Comparison of ENCODE assay signal across 11 cellular contexts in genomic region chr2:66445781-66446177, GRCh38. TPM values are rescaled to one million over a fixed set of nuclear protein-coding genes. Genes with fewer than 3 reads are reported as not detected.
DNase-seq lines count a peak whose midpoint lies in the region; ATAC-seq, FAIRE-seq and TF ChIP-seq lines count a peak whose summit lies in the region.
"Had no signal": no experiment of that assay in that cellular context is flagged by ENCODE, and none has a peak within 500 bp of the region (broad histone marks: within the 10 kb centered on the region; RNA-seq: fewer than 3 reads in every experiment).

No MANE protein-coding gene starts in this region.

- in situ Hi-C loops in astrocyte of the cerebellum (cut with HindIII; ENCODE audit: low sequenced_read_pairs), result loop anchor here (5.0 to 25.0 kb wide), 7 partner anchors 112 to 1592 kb away; no protein-coding TSS in a partner anchor

- H3K36me3 ChIP-seq in right atrium auricular region, result no peaks in the 10 kb centered on the region
- peaks cover 0 to 7% (median 0%) of the 10 kb centered on the region in 3 donors for H3K36me3 ChIP-seq in pancreas

- peak; percentile 46 for TF ChIP-seq CTCF in astrocyte of the cerebellum (IDR thresholded peaks at IDR 0.05; ENCODE audit: low read depth, low read length, missing control alignments)
- peak in 1 of 2 donors; percentile 12 for TF ChIP-seq CTCF in right atrium auricular region (IDR thresholded peaks at IDR 0.05)
- TF ChIP-seq CTCF in pancreas (IDR thresholded peaks at IDR 0.05), result no peak

- H3K27me3 ChIP-seq in right atrium auricular region (no peaks in the 10 kb centered on the region), pancreas (no peaks in the 10 kb centered on the region)

- no peak for FAIRE-seq in pancreas (lab: Jason Lieb, UNC)
- FAIRE-seq: islet of Langerhans had no signal

- H3K4me1 ChIP-seq in right atrium auricular region, result peaks cover 0 to 22% of the 10 kb centered on the region in 2 donors
- H3K4me1 ChIP-seq in pancreas, result peaks cover 19 to 28% (median 28%) of the 10 kb centered on the region in 3 donors

- H3K4me3 ChIP-seq in astrocyte of the cerebellum (ENCODE audit: low read depth, low read length) (peak overlapping the region; percentile 70), right atrium auricular region (peak overlapping the region; percentile 35 to 44), pancreas (peak overlapping the region; percentile 29 to 74 (median 54))

- H3K27ac ChIP-seq in right atrium auricular region (peak overlapping the region; percentile 76 to 87), pancreas (peak overlapping the region; percentile 75 to 99 (median 92))
- H3K27ac ChIP-seq: C4-2B had no signal

- intact Hi-C loops in pancreas (cut with DNase I), result loop anchor here in 1 of 3 donors (10.0 kb wide), 1 partner anchor 129 kb away; no protein-coding TSS in a partner anchor

- peak; percentile 38 to 52 (median 46) for ATAC-seq in pancreas

- DNase-seq in AG08396 (ENCODE audit: low spot score) (peak; percentile 41), astrocyte of the cerebellum (ENCODE audit: low read depth) (no peak), right atrium auricular region (ENCODE audit: low spot score) (no peak), pancreas (peak in 5 of 6 donors; percentile 28 to 78 (median 54)), inferior parietal cortex (ENCODE audit: extremely low spot score) (no peak), NCI-H146 (lab: John Stamatoyannopoulos, UW) (no peak), COLO829 (ENCODE audit: low spot score) (no peak)
- no peak for DNase-seq in activated CD8-positive, alpha-beta memory T cell treated with anti-CD3 and anti-CD28 coated beads, Interleukin-2, amount 50 U/mL, for 4 hours
- DNase-seq: NCI-H1436 had no signal

- 1 to 2% methylated on average over 19 to 25 of the region's 25 CpGs for WGBS in pancreas, 2 donors

- H3K9me3 ChIP-seq in right atrium auricular region (no peaks in the 10 kb centered on the region), pancreas (no peaks in the 10 kb centered on the region)

RNA-seq across cellular contexts. Expression of gene MEIS1, which starts 10.9 kb away (rescaled TPM):
- total RNA-seq in right atrium auricular region (10 to 100 TPM; 13.6 to 16.7 TPM), pancreas (100 to 1,000 TPM in 1 of 6 donors, 10 to 100 TPM in 5; 48.6 to 129 (median 60.3) TPM)
- polyA plus RNA-seq in pancreas, result 10 to 100 TPM; 41.3 to 57.7 TPM

Comparison
In these comparisons a context has a peak if more than half of its experiments do, and no peak if none do; other contexts are left out.
1. DNase-seq: peak in AG08396 (single experiment) and pancreas (5 of 6); none in astrocyte of the cerebellum (single experiment), right atrium auricular region (single experiment), inferior parietal cortex (single experiment), NCI-H146 (single experiment), activated CD8-positive, alpha-beta memory T cell treated with anti-CD3 and anti-CD28 coated beads, Interleukin-2, amount 50 U/mL, for 4 hours (single experiment) and COLO829 (single experiment).
2. Peak in every context shown above with its lines, with median percentiles within 50 percentile points of each other: H3K4me3 ChIP-seq.